In the genomic region with DNA sequence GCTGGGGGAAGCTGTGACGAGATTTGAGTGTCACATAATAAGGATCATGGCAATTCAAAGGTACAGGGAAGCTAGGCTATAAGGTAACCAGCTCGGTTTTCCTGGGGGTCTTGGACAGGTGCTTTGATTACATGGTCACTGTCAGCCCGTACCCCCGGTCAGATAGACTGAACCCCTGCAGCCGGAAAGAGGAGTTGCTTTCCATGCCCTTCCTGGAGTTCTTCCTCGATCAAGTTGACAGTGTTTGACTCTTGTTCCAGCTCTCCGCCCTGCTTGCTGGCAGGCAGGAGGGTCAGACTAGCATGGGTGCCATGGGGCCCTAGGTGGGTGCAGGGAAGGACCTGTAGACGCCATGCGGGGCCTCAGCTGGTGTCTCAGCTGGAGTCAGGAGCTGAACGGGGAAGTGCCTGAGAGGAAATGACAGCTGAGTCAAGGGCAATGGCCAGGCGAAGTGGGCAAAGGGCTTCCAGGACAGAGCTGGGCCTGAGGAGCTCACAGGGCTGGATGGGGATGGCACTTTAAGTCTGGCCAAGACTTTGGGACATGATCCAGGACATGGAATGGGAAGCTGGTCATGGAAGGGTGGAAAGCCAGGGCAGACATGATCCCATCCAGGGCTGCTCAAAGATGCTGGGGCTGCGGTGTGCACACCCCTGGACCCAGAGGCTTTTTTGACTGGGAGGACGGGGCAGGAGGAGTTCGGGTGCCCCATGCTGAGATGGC, we compare ENCODE assay signal across 8 cellular contexts. TPM values are rescaled to one million over a fixed set of nuclear protein-coding genes. Genes with fewer than 3 reads are reported as not detected.
DNase-seq lines count a peak whose midpoint lies in the region; ATAC-seq and TF ChIP-seq lines count a peak whose summit lies in the region.

No MANE protein-coding gene starts in this region.

- H3K79me2 ChIP-seq in DOHH2 (ENCODE audit: control insufficient read depth, low read length) (peaks cover 44% of the 10 kb centered on the region), OCI-LY1 (ENCODE audit: insufficient read depth, low read length) (peaks cover 6% of the 10 kb centered on the region)

- H3K36me3 ChIP-seq in DOHH2 (ENCODE audit: control insufficient read depth, low read length) = peaks cover 23% of the 10 kb centered on the region
- peaks cover 6% of the 10 kb centered on the region; the same call in 1 of the 2 replicates for H3K36me3 ChIP-seq in OCI-LY1 (ENCODE audit: insufficient read depth, low read length)
- no peaks in the 10 kb centered on the region for H3K36me3 ChIP-seq in prostate gland

- no peak overlapping the region for H3K27ac Mint-ChIP-seq in endothelial cell (ENCODE audit: unreplicated experiment)

- no peaks in the 10 kb centered on the region for H4K20me1 ChIP-seq in DOHH2 (ENCODE audit: control insufficient read depth, insufficient read depth, low read depth, low read length)
- no peaks in the 10 kb centered on the region for H4K20me1 ChIP-seq in OCI-LY1 (ENCODE audit: insufficient read depth, low read length)

- 57% methylated on average over 13 of the region's 14 CpGs for WGBS in prostate gland

- H3K9me3 ChIP-seq in DOHH2 (ENCODE audit: control insufficient read depth, insufficient read depth, low read length) = no peaks in the 10 kb centered on the region
- no peaks in the 10 kb centered on the region for H3K9me3 ChIP-seq in OCI-LY1 (ENCODE audit: low read length)
- no peaks in the 10 kb centered on the region for H3K9me3 ChIP-seq in prostate gland

- H3K27ac ChIP-seq in DOHH2 (ENCODE audit: low read depth, low read length) (peak overlapping the region; percentile 94), OCI-LY1 (ENCODE audit: low read depth, low read length, poor library complexity, severe bottlenecking) (peak overlapping the region; percentile 98), prostate gland (peak overlapping the region; percentile 98)

- peaks cover 11% of the 10 kb centered on the region for H3K4me1 Mint-ChIP-seq in endothelial cell (ENCODE audit: unreplicated experiment)

- no peaks in the 10 kb centered on the region for H3K36me3 Mint-ChIP-seq in endothelial cell (ENCODE audit: low read depth, unreplicated experiment)

- H3K4me3 Mint-ChIP-seq in endothelial cell (ENCODE audit: unreplicated experiment) = peak overlapping the region; percentile 34

- H3K4me1 ChIP-seq in DOHH2 (ENCODE audit: control insufficient read depth, low read length) (peaks cover 16% of the 10 kb centered on the region), OCI-LY1 (ENCODE audit: insufficient read depth, low read length, severe bottlenecking) (peaks cover 21% of the 10 kb centered on the region), prostate gland (replicated peaks) (no peaks in the 10 kb centered on the region)

- TF ChIP-seq CTCF in DOHH2 (IDR thresholded peaks at IDR 0.05; ENCODE audit: low read depth, low read length, poor library complexity, severe bottlenecking) (no peak), OCI-LY1 (IDR thresholded peaks at IDR 0.05; ENCODE audit: low read length) (no peak), endothelial cell (IDR thresholded peaks at IDR 0.05; ENCODE audit: unreplicated experiment) (no peak), prostate gland (IDR thresholded peaks at IDR 0.05) (no peak)

- no peaks in the 10 kb centered on the region for H3K9me3 Mint-ChIP-seq in endothelial cell (ENCODE audit: unreplicated experiment)

- TF ChIP-seq POLR2A in prostate gland (IDR thresholded peaks at IDR 0.05) = no peak

- H2AFZ ChIP-seq in OCI-LY1 (ENCODE audit: low read length) = no peak overlapping the region

- H3F3A ChIP-seq in DOHH2 (ENCODE audit: control insufficient read depth, insufficient read depth) (0 out of 2 replicates have a peak, but pooled peaks cover 3% of the 10 kb centered on the region), OCI-LY1 (ENCODE audit: insufficient read depth, low read length) (no peaks in the 10 kb centered on the region)

- no peaks in the 10 kb centered on the region for H3K9me2 ChIP-seq in DOHH2 (replicated peaks; ENCODE audit: control insufficient read depth, low read length)
- no peaks in the 10 kb centered on the region for H3K9me2 ChIP-seq in OCI-LY1 (ENCODE audit: low read depth, low read length)

- peak overlapping the region; percentile 77 for H3K4me3 ChIP-seq in DOHH2 (ENCODE audit: low read length)
- peak overlapping the region; percentile 85 for H3K4me3 ChIP-seq in OCI-LY1 (ENCODE audit: low read depth, low read length, poor library complexity, severe bottlenecking)
- no peak overlapping the region for H3K4me3 ChIP-seq in prostate gland

- H3K27me3 ChIP-seq in DOHH2 (ENCODE audit: control insufficient read depth, low read length) (no peaks in the 10 kb centered on the region), OCI-LY1 (ENCODE audit: insufficient read depth, low read length) (no peaks in the 10 kb centered on the region), prostate gland (replicated peaks; ENCODE audit: insufficient read depth) (no peaks in the 10 kb centered on the region)

- peaks cover 6% of the 10 kb centered on the region for H3K27me3 Mint-ChIP-seq in endothelial cell (ENCODE audit: unreplicated experiment)

- intact Hi-C loops in prostate gland (cut with DNase I) = no loop called here

- no peak for DNase-seq in endothelial cell (ENCODE audit: low spot score)
- DNase-seq in prostate gland (ENCODE audit: low spot score) = no peak
- no peak for DNase-seq in hepatic stellate cell (ENCODE audit: low spot score)
- DNase-seq in NCI-H226 = no peak
- no peak for DNase-seq in NCI-H510A (lab: John Stamatoyannopoulos, UW)

- no peak for ATAC-seq in GM21390 (IDR thresholded peaks at IDR 0.05; ENCODE audit: unreplicated experiment)

- H3K4me2 ChIP-seq in DOHH2 (ENCODE audit: low read length) (peak overlapping the region; percentile 91), OCI-LY1 (ENCODE audit: low read length) (peak overlapping the region; percentile 87)

- H3K9ac ChIP-seq in OCI-LY1 (ENCODE audit: low read length) = peak overlapping the region; percentile 100

RNA-seq across cellular contexts. Expression of a gene that starts 1.6 kb away (rescaled TPM):
- 12.0 TPM for total RNA-seq in endothelial cell (ENCODE audit: unreplicated experiment)
- total RNA-seq in prostate gland = 10 to 100 TPM; 16.9 to 18.2 TPM

RNA-seq across cellular contexts. Expression of a gene that starts 2.5 kb away (rescaled TPM):
- 74.6 TPM for total RNA-seq in endothelial cell (ENCODE audit: unreplicated experiment)
- 100 to 1,000 TPM in 1 of 2 donors, 10 to 100 TPM in 1; 67.7 to 115 TPM for total RNA-seq in prostate gland

RNA-seq across cellular contexts. Expression of a gene that starts 29.7 kb away (rescaled TPM):
- total RNA-seq in endothelial cell (ENCODE audit: unreplicated experiment) (19.3 TPM), prostate gland (1 to 10 TPM; 2.4 to 4.4 TPM)

RNA-seq across cellular contexts. Expression of a gene that starts 39.3 kb away (rescaled TPM):
- total RNA-seq in endothelial cell (ENCODE audit: unreplicated experiment) (85.5 TPM), prostate gland (10 to 100 TPM; 47.5 to 64.9 TPM)

RNA-seq across cellular contexts. Expression of a gene that starts 45.5 kb away (rescaled TPM):
- 89.9 TPM for total RNA-seq in endothelial cell (ENCODE audit: unreplicated experiment)
- 100 to 1,000 TPM; 113 to 122 TPM for total RNA-seq in prostate gland

Comparison
In these comparisons a context has a peak if more than half of its experiments do, and no peak if none do; other contexts are left out.
1. H3K4me3 ChIP-seq: peak in DOHH2 (single experiment) and OCI-LY1 (single experiment); none in prostate gland (0 of 2).
2. Peak in every context shown above with its lines, with median percentiles within 50 percentile points of each other: H3K27ac ChIP-seq.